In the genomic region with DNA sequence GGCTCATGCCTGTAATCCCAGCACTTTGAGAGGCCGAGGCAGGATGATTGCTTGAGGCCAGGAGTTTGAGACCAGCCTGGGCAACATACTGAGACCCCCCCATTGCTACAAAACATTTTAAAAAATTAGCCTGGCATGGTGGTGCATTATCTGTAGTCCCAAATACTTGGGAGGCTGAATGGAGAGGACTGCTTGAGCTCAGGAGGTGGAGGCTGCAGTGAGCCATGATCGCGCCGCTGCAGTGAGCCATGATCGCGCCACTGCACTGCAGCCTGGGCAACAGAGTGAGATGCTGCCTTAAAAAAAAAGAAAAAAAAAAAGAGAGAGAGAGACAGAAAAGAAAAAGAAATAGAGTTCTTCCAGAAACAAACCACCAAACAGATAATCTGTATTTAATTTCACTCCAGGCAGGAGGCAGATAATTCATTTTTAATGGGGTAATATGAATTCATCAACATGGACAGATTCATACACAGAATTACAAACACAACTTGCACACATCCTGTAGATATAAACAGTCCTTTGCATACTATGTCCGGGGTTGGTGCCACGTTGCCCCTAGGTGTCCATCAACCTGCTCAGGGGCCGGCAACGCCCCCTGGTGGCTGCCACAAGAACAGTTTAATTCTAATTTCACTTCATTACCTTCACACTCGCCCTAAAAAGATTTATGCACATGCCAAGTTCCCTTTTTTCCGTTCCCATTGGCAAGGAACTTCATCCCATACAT, we compare ENCODE assay signal across 8 cellular contexts. TPM values are rescaled to one million over a fixed set of nuclear protein-coding genes. Genes with fewer than 3 reads are reported as not detected.
DNase-seq lines count a peak whose midpoint lies in the region; ATAC-seq and TF ChIP-seq lines count a peak whose summit lies in the region.

No MANE protein-coding gene starts in this region.

- TF ChIP-seq CTCF in endothelial cell (IDR thresholded peaks at IDR 0.05; ENCODE audit: unreplicated experiment) (peak; percentile 93), natural killer cell (IDR thresholded peaks at IDR 0.05) (peak; percentile 97), thyroid gland (IDR thresholded peaks at IDR 0.05) (peak; percentile 57 to 68 (median 64))

- no peaks in the 10 kb centered on the region for H3K36me3 ChIP-seq in thyroid gland

- intact Hi-C loops in natural killer cell (cut with micrococcal nuclease) (loop anchor here (10.0 kb wide), 1 partner anchor 249 kb away; no protein-coding TSS in a partner anchor), thyroid gland (cut with DNase I) (loop anchor here (5.0 to 10.0 kb wide), 3 partner anchors 69 to 759 kb away; partner anchors contain the start of gene LRP6)

- H3K4me1 ChIP-seq in thyroid gland: peaks cover 25 to 32% of the 10 kb centered on the region in 2 donors

- H3K27ac Mint-ChIP-seq in endothelial cell (ENCODE audit: unreplicated experiment): no peak overlapping the region
- H3K27ac Mint-ChIP-seq in natural killer cell: no peak overlapping the region

- DNase-seq in Daoy (ENCODE audit: low read depth) (peak; percentile 45), NCI-H748 treated with DMSO at 0.1 percent for 48 hours (lab: John Stamatoyannopoulos, UW) (peak; percentile 61), endothelial cell (ENCODE audit: low spot score) (peak; percentile 69), natural killer cell (peak; percentile 51), thyroid gland (peak; percentile 31 to 45)
- peak; percentile 79 for DNase-seq in activated CD8-positive, alpha-beta memory T cell treated with anti-CD3 and anti-CD28 coated beads for 24 hours

- peaks cover 12% of the 10 kb centered on the region for H3K36me3 Mint-ChIP-seq in endothelial cell (ENCODE audit: low read depth, unreplicated experiment)
- H3K36me3 Mint-ChIP-seq in natural killer cell: no peaks in the 10 kb centered on the region

- no peak for TF ChIP-seq POLR2A in thyroid gland (IDR thresholded peaks at IDR 0.05)

- no peak overlapping the region for H3K4me3 ChIP-seq in thyroid gland (replicated peaks in 1 of 3)

- ATAC-seq in HG02798 (IDR thresholded peaks at IDR 0.05; ENCODE audit: poor library complexity, unreplicated experiment) (peak; percentile 72), natural killer cell (peak; percentile 87 to 93 (median 91)), GM19035 (IDR thresholded peaks at IDR 0.05; ENCODE audit: unreplicated experiment) (no peak)

- H3K27ac ChIP-seq in thyroid gland: peak overlapping the region; percentile 4 to 66 (median 21)

- H3K9me3 Mint-ChIP-seq in endothelial cell (ENCODE audit: unreplicated experiment) (no peaks in the 10 kb centered on the region), natural killer cell (no peaks in the 10 kb centered on the region)

- no peaks in the 10 kb centered on the region for H3K9me3 ChIP-seq in thyroid gland

- H3K27me3 Mint-ChIP-seq in endothelial cell (ENCODE audit: unreplicated experiment) (peaks cover 2% of the 10 kb centered on the region), natural killer cell (ENCODE audit: low read depth in 2 of 2) (peaks cover 24 to 27% of the 10 kb centered on the region in 2 donors)

- H3K4me3 Mint-ChIP-seq in endothelial cell (ENCODE audit: unreplicated experiment) (no peak overlapping the region), natural killer cell (no peak overlapping the region)

- 55 to 56% methylated on average over 12 of the region's 12 CpGs for WGBS in thyroid gland, 2 donors

- no peaks in the 10 kb centered on the region for H3K27me3 ChIP-seq in thyroid gland

- peaks cover 14% of the 10 kb centered on the region for H3K4me1 Mint-ChIP-seq in endothelial cell (ENCODE audit: unreplicated experiment)
- H3K4me1 Mint-ChIP-seq in natural killer cell: peaks cover 20 to 29% of the 10 kb centered on the region in 2 donors

RNA-seq across cellular contexts. Expression of gene MANSC1, which starts 15.9 kb away (rescaled TPM):
- total RNA-seq in Daoy (2014; rRNA removed; shearing (Covaris generic)): 0.06 and 1.5 TPM in 2 replicates
- total RNA-seq in endothelial cell (ENCODE audit: unreplicated experiment) (21.7 TPM), natural killer cell (under 1 TPM; 0.05 to 0.63 (median 0.25) TPM), thyroid gland (10 to 100 TPM; 15.3 to 59.0 (median 37.5) TPM)

RNA-seq across cellular contexts. Expression of gene BORCS5, which starts 22.7 kb away (rescaled TPM):
- total RNA-seq in Daoy (2014; rRNA removed; shearing (Covaris generic)): 1.6 and 2.5 TPM in 2 replicates
- total RNA-seq in endothelial cell (ENCODE audit: unreplicated experiment) (10.4 TPM), natural killer cell (10 to 100 TPM; 28.5 to 32.8 (median 29.2) TPM), thyroid gland (10 to 100 TPM; 10.3 to 23.7 (median 19.6) TPM)
